Comparison of ENCODE assay signal across 8 cellular contexts in genomic region chr11:13667795-13668101, GRCh38. TPM values are rescaled to one million over a fixed set of nuclear protein-coding genes. Genes with fewer than 3 reads are reported as not detected.
DNase-seq lines count a peak whose midpoint lies in the region; ATAC-seq, FAIRE-seq and TF ChIP-seq lines count a peak whose summit lies in the region.

No MANE protein-coding gene starts in this region.

- peaks cover 32% of the 10 kb centered on the region for H3K36me3 Mint-ChIP-seq in dendritic cell treated with granulocyte-macrophage colony-stimulating factor and Interleukin-4, amounts not matched to agents 40 ng/mL and 50 ng/mL, for 4 days (ENCODE audit: low read depth)
- peaks cover 20% of the 10 kb centered on the region for H3K36me3 Mint-ChIP-seq in nephron progenitor cell (ENCODE audit: low read depth)

- DNase-seq in BJ (ENCODE audit: low read depth) (no peak), LNCaP clone FGC (ENCODE audit: low read depth) (no peak), nephron progenitor cell (no peak), GM12891 (ENCODE audit: insufficient read length, low spot score) (no peak)
- no peak for DNase-seq in stimulated activated CD8-positive, alpha-beta memory T cell treated with anti-CD3 and anti-CD28 coated beads, Interleukin-4, amount 100 ng/mL, for 48 hours

- peaks cover 38% of the 10 kb centered on the region for H3K4me1 Mint-ChIP-seq in dendritic cell treated with granulocyte-macrophage colony-stimulating factor and Interleukin-4, amounts not matched to agents 40 ng/mL and 50 ng/mL, for 4 days (ENCODE audit: low read depth)
- H3K4me1 Mint-ChIP-seq in nephron progenitor cell: peaks cover 42% of the 10 kb centered on the region

- H3K9me3 Mint-ChIP-seq in dendritic cell treated with granulocyte-macrophage colony-stimulating factor and Interleukin-4, amounts not matched to agents 40 ng/mL and 50 ng/mL, for 4 days: no peaks in the 10 kb centered on the region
- no peaks in the 10 kb centered on the region for H3K9me3 Mint-ChIP-seq in nephron progenitor cell

- CTCF ChIA-PET in BJ (lab: Yijun Ruan, JAX): interaction anchor here (0.6 to 1.5 kb wide), 9 partner anchors 10 to 704 kb away, joined by 3 to 4 read pairs (median 3); no protein-coding TSS in a partner anchor

- no peaks in the 10 kb centered on the region for H3K27me3 ChIP-seq in BJ (ENCODE audit: control insufficient read depth, insufficient read depth, low read length)

- H3K4me3 ChIP-seq in BJ (ENCODE audit: low read depth, low read length): peak overlapping the region; percentile 83
- peak overlapping the region; percentile 74 for H3K4me3 ChIP-seq in LNCaP clone FGC (ENCODE audit: low read depth, low read length)

- intact Hi-C loops in dendritic cell treated with granulocyte-macrophage colony-stimulating factor and Interleukin-4, amounts not matched to agents 40 ng/mL and 50 ng/mL, for 4 days (cut with micrococcal nuclease): loop anchor here (2.0 kb wide), 1 partner anchor 205 kb away; the partner anchor contains the start of gene BTBD10

- no peak for TF ChIP-seq POLR2A in GM12891 (IDR thresholded peaks at IDR 0.05; ENCODE audit: low read depth, low read length)

- no peaks in the 10 kb centered on the region for H3K36me3 ChIP-seq in BJ (ENCODE audit: control insufficient read depth, insufficient read depth, low read length)

- no peak for ATAC-seq in HG03521 (IDR thresholded peaks at IDR 0.05; ENCODE audit: unreplicated experiment)
- no peak for ATAC-seq in GM21381 (IDR thresholded peaks at IDR 0.05; ENCODE audit: unreplicated experiment)

- POLR2A ChIA-PET in BJ (lab: Charles Lee): no interaction called here

- H3K4me3 Mint-ChIP-seq in dendritic cell treated with granulocyte-macrophage colony-stimulating factor and Interleukin-4, amounts not matched to agents 40 ng/mL and 50 ng/mL, for 4 days: peak overlapping the region; percentile 92
- H3K4me3 Mint-ChIP-seq in nephron progenitor cell: peak overlapping the region; percentile 87

- TF ChIP-seq CTCF in BJ (IDR thresholded peaks at IDR 0.05; ENCODE audit: insufficient read depth, low read depth, low read length) (no peak), LNCaP clone FGC (IDR thresholded peaks at IDR 0.05; ENCODE audit: control insufficient read depth, extremely low read depth, insufficient read depth) (no peak), nephron progenitor cell (IDR thresholded peaks at IDR 0.05) (no peak)

- peak overlapping the region; percentile 93 for H3K27ac Mint-ChIP-seq in dendritic cell treated with granulocyte-macrophage colony-stimulating factor and Interleukin-4, amounts not matched to agents 40 ng/mL and 50 ng/mL, for 4 days
- H3K27ac Mint-ChIP-seq in nephron progenitor cell: no peak overlapping the region

- peaks cover 9% of the 10 kb centered on the region for H3K27me3 Mint-ChIP-seq in dendritic cell treated with granulocyte-macrophage colony-stimulating factor and Interleukin-4, amounts not matched to agents 40 ng/mL and 50 ng/mL, for 4 days
- H3K27me3 Mint-ChIP-seq in nephron progenitor cell (ENCODE audit: low read depth, poor library complexity): peaks cover 3% of the 10 kb centered on the region

- no peak for FAIRE-seq in GM12891 (lab: Jason Lieb, UNC)

TF ChIP-seq in GM12891, 5 proteins besides CTCF, POLR2A, EP300 and RAD21:
- TF ChIP-seq TAF1 (IDR thresholded peaks at IDR 0.05; ENCODE audit: low read depth, low read length) (no peak), PAX5 (IDR thresholded peaks at IDR 0.05; ENCODE audit: insufficient read depth, low read length, severe bottlenecking) (no peak), POU2F2 (IDR thresholded peaks at IDR 0.05; ENCODE audit: low read depth, low read length) (no peak), SPI1 (IDR thresholded peaks at IDR 0.05; ENCODE audit: low read depth, low read length) (no peak), POLR2AphosphoS5 (IDR thresholded peaks at IDR 0.05; ENCODE audit: low read depth, low read length) (no peak)

RNA-seq across cellular contexts. Expression of gene FAR1, which starts 0.7 kb away (rescaled TPM):
- polyA plus RNA-seq in BJ (2011; rRNA removed): 37.5 and 66.0 TPM in 2 replicates
- 30.6 and 37.1 TPM in 2 replicates for polyA minus RNA-seq in BJ (2011; rRNA and poly(A)+ RNA removed)
- polyA plus RNA-seq in GM12891 (2012; ENCODE audit: low read depth, missing spikeins): 7.9 TPM
